Comparison of ENCODE assay signal across 22 cellular contexts in the genomic region with DNA sequence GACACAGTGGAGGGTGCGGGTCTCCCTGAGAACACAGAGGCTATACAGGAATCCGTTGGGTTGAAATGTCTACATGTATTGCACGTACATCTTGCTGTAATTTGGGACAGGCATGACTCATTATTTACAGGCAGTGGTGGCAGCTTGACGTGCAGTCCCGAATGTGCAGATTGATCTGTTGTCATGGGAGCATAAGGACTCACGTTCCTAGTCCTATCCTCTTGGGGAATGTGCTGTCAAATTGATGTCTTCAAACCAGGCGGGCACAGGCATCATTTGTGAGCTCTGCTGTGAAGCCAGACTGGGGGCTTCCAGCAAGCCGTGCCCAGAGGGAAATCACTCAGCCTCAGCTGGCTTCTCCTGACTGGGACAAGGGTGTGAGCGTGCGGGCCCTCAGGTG. TPM values are rescaled to one million over a fixed set of nuclear protein-coding genes. Genes with fewer than 3 reads are reported as not detected.
DNase-seq lines count a peak whose midpoint lies in the region; ATAC-seq and TF ChIP-seq lines count a peak whose summit lies in the region.
"Had no signal": no experiment of that assay in that cellular context is flagged by ENCODE, and none has a peak within 500 bp of the region (broad histone marks: within the 10 kb centered on the region; RNA-seq: fewer than 3 reads in every experiment).

No MANE protein-coding gene starts in this region.

- H3K27me3 Mint-ChIP-seq in activated CD8-positive, alpha-beta memory T cell treated with anti-CD3 and anti-CD28 coated beads, Interleukin-2, amount 10 ng/mL, durations not matched to agents 7 days and 5 days: no peaks in the 10 kb centered on the region
- H3K27me3 Mint-ChIP-seq in endodermal cell (ENCODE audit: insufficient read depth): no peaks in the 10 kb centered on the region
- H3K27me3 Mint-ChIP-seq: dendritic cell treated with granulocyte-macrophage colony-stimulating factor and Interleukin-4, amounts not matched to agents 40 ng/mL and 50 ng/mL, for 4 days had no signal

- TF ChIP-seq CTCF in endodermal cell (conservative IDR thresholded peaks at IDR 0.05): no peak

- DNase-seq in activated CD8-positive, alpha-beta memory T cell treated with anti-CD3 and anti-CD28 coated beads, Interleukin-2, amount 10 ng/mL, durations not matched to agents 7 days and 5 days: peak; percentile 36
- DNase-seq in activated CD8-positive, alpha-beta memory T cell treated with anti-CD3 and anti-CD28 coated beads for 24 hours: no peak
- DNase-seq in LHCN-M2 (ENCODE audit: low read depth) (peak; percentile 3), endodermal cell (no peak), retina (peak; percentile 53), GDM1 (lab: John Stamatoyannopoulos, UW) (no peak), posterior cingulate gyrus (no peak), middle frontal gyrus (ENCODE audit: extremely low spot score, low spot score) (no peak)
- DNase-seq: activated CD4-positive, alpha-beta T cell treated with anti-CD3 and anti-CD28 coated beads for 1 hour; C1 segment of cervical spinal cord; left ventricle myocardium inferior; mucosa of descending colon; NCI-H1092; NCI-H2081 treated with DMSO at 0.1 percent for 48 hours; stimulated activated CD4-positive, alpha-beta T cell treated with anti-CD3 and anti-CD28 coated beads, Interleukin-12 subunit alpha, Interleukin-12 subunit beta, amount 100 ng/mL, for 4 hours had no signal

- no peaks in the 10 kb centered on the region for H3K9me3 ChIP-seq in endodermal cell (ENCODE audit: control insufficient read depth, low read length)
- H3K9me3 ChIP-seq: A549, HAP-1, left ventricle myocardium inferior, mucosa of descending colon had no signal

- H3K4me3 ChIP-seq in endodermal cell (ENCODE audit: low read length): no peak overlapping the region
- H3K4me3 ChIP-seq: A549, HAP-1, K562, left ventricle myocardium inferior, mucosa of descending colon had no signal

- peaks cover 43% of the 10 kb centered on the region for H3K36me3 Mint-ChIP-seq in activated CD8-positive, alpha-beta memory T cell treated with anti-CD3 and anti-CD28 coated beads, Interleukin-2, amount 10 ng/mL, durations not matched to agents 7 days and 5 days
- H3K36me3 Mint-ChIP-seq in endodermal cell (ENCODE audit: low read depth): peaks cover 69% of the 10 kb centered on the region

- CTCF ChIA-PET in activated CD8-positive, alpha-beta memory T cell treated with anti-CD3 and anti-CD28 coated beads, Interleukin-2, amount 10 ng/mL, durations not matched to agents 7 days and 5 days (lab: Charles Lee): no interaction called here

- H3K9ac ChIP-seq in endodermal cell (ENCODE audit: extremely low read depth, low read length, poor library complexity, severe bottlenecking): no peak overlapping the region

- peaks cover 63% of the 10 kb centered on the region for H3K36me3 ChIP-seq in endodermal cell (ENCODE audit: control insufficient read depth, insufficient read depth, low read length)

- peaks cover 21% of the 10 kb centered on the region for H3K4me1 Mint-ChIP-seq in activated CD8-positive, alpha-beta memory T cell treated with anti-CD3 and anti-CD28 coated beads, Interleukin-2, amount 10 ng/mL, durations not matched to agents 7 days and 5 days
- no peaks in the 10 kb centered on the region for H3K4me1 Mint-ChIP-seq in endodermal cell

- 96% methylated on average over 10 of the region's 10 CpGs for WGBS in endodermal cell (ENCODE audit: insufficient coverage in 1 of 2, insufficient read length in 1 of 2), 2 experiments

- no peak overlapping the region for H3K4me3 Mint-ChIP-seq in activated CD8-positive, alpha-beta memory T cell treated with anti-CD3 and anti-CD28 coated beads, Interleukin-2, amount 10 ng/mL, durations not matched to agents 7 days and 5 days
- H3K4me3 Mint-ChIP-seq in endodermal cell: no peak overlapping the region
- H3K4me3 Mint-ChIP-seq: dendritic cell treated with granulocyte-macrophage colony-stimulating factor and Interleukin-4, amounts not matched to agents 40 ng/mL and 50 ng/mL, for 4 days had no signal

- intact Hi-C loops in posterior cingulate gyrus (cut with DNase I): no loop called here

- no peak for ATAC-seq in activated CD8-positive, alpha-beta memory T cell treated with anti-CD3 and anti-CD28 coated beads, Interleukin-2, amount 10 ng/mL, durations not matched to agents 7 days and 5 days
- ATAC-seq: A549, K562, mucosa of descending colon had no signal

- H3K4me1 ChIP-seq in endodermal cell (ENCODE audit: control insufficient read depth, insufficient read depth, low read length): no peaks in the 10 kb centered on the region
- H3K4me1 ChIP-seq: A549, HAP-1 had no signal

- H3K9me3 Mint-ChIP-seq in activated CD8-positive, alpha-beta memory T cell treated with anti-CD3 and anti-CD28 coated beads, Interleukin-2, amount 10 ng/mL, durations not matched to agents 7 days and 5 days (ENCODE audit: low read depth): no peaks in the 10 kb centered on the region
- no peaks in the 10 kb centered on the region for H3K9me3 Mint-ChIP-seq in endodermal cell
- H3K9me3 Mint-ChIP-seq: dendritic cell treated with granulocyte-macrophage colony-stimulating factor and Interleukin-4, amounts not matched to agents 40 ng/mL and 50 ng/mL, for 4 days had no signal

- no peak overlapping the region for H3K27ac Mint-ChIP-seq in activated CD8-positive, alpha-beta memory T cell treated with anti-CD3 and anti-CD28 coated beads, Interleukin-2, amount 10 ng/mL, durations not matched to agents 7 days and 5 days
- no peak overlapping the region for H3K27ac Mint-ChIP-seq in endodermal cell
- H3K27ac Mint-ChIP-seq: dendritic cell treated with granulocyte-macrophage colony-stimulating factor and Interleukin-4, amounts not matched to agents 40 ng/mL and 50 ng/mL, for 4 days had no signal

- H3K27ac ChIP-seq in endodermal cell (ENCODE audit: low read depth, low read length): peak overlapping the region; percentile 22
- H3K27ac ChIP-seq: A549, left ventricle myocardium inferior had no signal

- H3K27me3 ChIP-seq in endodermal cell (ENCODE audit: control insufficient read depth, insufficient read depth, low read length, poor library complexity, severe bottlenecking): no peaks in the 10 kb centered on the region

RNA-seq across cellular contexts. Expression of gene S100B, which starts 40.5 kb away (rescaled TPM):
- total RNA-seq in activated CD8-positive, alpha-beta memory T cell treated with anti-CD3 and anti-CD28 coated beads, Interleukin-2, amount 10 ng/mL, durations not matched to agents 7 days and 5 days: 1 to 10 TPM in 1 of 2 experiments, under 1 TPM in 1; 0.77 to 1.5 TPM
- not detected in 2 replicates for total RNA-seq in LHCN-M2 (2014; rRNA removed)
- polyA plus RNA-seq in LHCN-M2 (2012): not detected
- not detected for total RNA-seq in endodermal cell
- polyA plus RNA-seq in endodermal cell (2013, experiment 1 of 2): 6.9 TPM
- polyA plus RNA-seq in endodermal cell (2013, experiment 2 of 2): 8.5 TPM
- total RNA-seq: bronchial epithelial cell, K562, NCI-H460, renal cortical epithelial cell had no signal
- polyA plus RNA-seq: A549, K562 had no signal

Comparison
In these comparisons a context has a peak if more than half of its experiments do, and no peak if none do; other contexts are left out.
1. DNase-seq: peak in activated CD8-positive, alpha-beta memory T cell treated with anti-CD3 and anti-CD28 coated beads, Interleukin-2, amount 10 ng/mL, durations not matched to agents 7 days and 5 days (single experiment), LHCN-M2 (single experiment) and retina (single experiment); none in activated CD8-positive, alpha-beta memory T cell treated with anti-CD3 and anti-CD28 coated beads for 24 hours (single experiment), endodermal cell (single experiment), GDM1 (single experiment), posterior cingulate gyrus (0 of 10) and middle frontal gyrus (single experiment).